In the genomic region with DNA sequence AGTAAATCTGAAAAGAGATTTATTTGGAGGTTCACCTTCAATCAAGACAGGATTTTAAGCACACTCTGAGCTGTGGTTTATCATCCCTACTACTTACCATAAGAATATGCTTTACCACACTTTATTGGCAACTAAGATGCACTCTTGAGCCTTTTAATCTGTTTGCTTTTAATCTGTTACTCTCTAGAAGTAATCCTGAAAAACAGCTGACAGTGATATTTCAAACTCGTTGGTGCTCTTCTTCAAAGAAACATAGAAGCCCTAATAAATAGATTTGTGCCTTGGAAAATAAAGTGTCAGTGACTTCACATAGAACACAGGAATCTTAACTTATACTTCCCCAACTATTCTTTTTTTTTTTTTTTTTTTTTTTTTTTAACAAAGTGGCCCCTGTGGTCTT, we compare ENCODE assay signal across 24 cellular contexts.
"Had no signal": no experiment of that assay in that cellular context is flagged by ENCODE, and none has a peak within 500 bp of the region (broad histone marks: within the 10 kb centered on the region; RNA-seq: fewer than 3 reads in every experiment).

No MANE protein-coding gene starts in this region.

- DNase-seq: activated CD4-positive, alpha-beta memory T cell treated with anti-CD3 and anti-CD28 coated beads for 36 hours; activated CD4-positive, alpha-beta T cell treated with anti-CD3 and anti-CD28 coated beads for 48 hours; activated CD4-positive, CD25-positive, alpha-beta regulatory T cell; activated effector memory CD4-positive, alpha-beta T cell treated with anti-CD3 and anti-CD28 coated beads, Interleukin-2, amount 50 U/mL, for 16 hours; activated naive CD4-positive, alpha-beta T cell treated with anti-CD3 and anti-CD28 coated beads, Interleukin-2, amount 50 U/mL, for 16 hours; activated T-cell treated with anti-CD3 and anti-CD28 coated beads, Interleukin-2, amount 50 U/mL, for 48 hours; anterior cingulate cortex; body of pancreas; head of caudate nucleus; hypothalamus; left cardiac atrium; naive B cell; retina; sigmoid colon; stimulated activated CD4-positive, alpha-beta T cell treated with anti-CD3 and anti-CD28 coated beads, Interleukin-15, amount 100 ng/mL, for 24 hours; stimulated activated CD8-positive, alpha-beta memory T cell treated with anti-CD3 and anti-CD28 coated beads, Interleukin-4, amount 100 ng/mL, for 48 hours; stimulated activated naive CD4-positive, alpha-beta T cell; testis; trophoblast cell; uterus had no signal

- H3K4me3 Mint-ChIP-seq: activated CD4-positive, alpha-beta memory T cell treated with anti-CD3 and anti-CD28 coated beads for 36 hours had no signal

- H3K36me3 ChIP-seq: uterus had no signal

- H3K4me3 ChIP-seq: body of pancreas, gastroesophageal sphincter, sigmoid colon, smooth muscle cell, testis, uterus had no signal

- H3K27ac Mint-ChIP-seq: progenitor cell of endocrine pancreas had no signal

- H3K4me2 ChIP-seq: smooth muscle cell had no signal

- ATAC-seq: body of pancreas, gastroesophageal sphincter, left cardiac atrium had no signal

- H3K27me3 Mint-ChIP-seq: activated CD4-positive, alpha-beta memory T cell treated with anti-CD3 and anti-CD28 coated beads for 36 hours; naive B cell; progenitor cell of endocrine pancreas had no signal

- H3K27me3 ChIP-seq: body of pancreas, gastroesophageal sphincter, sigmoid colon, testis, uterus had no signal

- H3K27ac ChIP-seq: body of pancreas, epithelial cell of prostate, gastroesophageal sphincter, sigmoid colon, testis, uterus had no signal

- H3K9me3 ChIP-seq: body of pancreas, testis had no signal

- H3K4me1 ChIP-seq: gastroesophageal sphincter, sigmoid colon, testis, uterus had no signal
